In the genomic region with DNA sequence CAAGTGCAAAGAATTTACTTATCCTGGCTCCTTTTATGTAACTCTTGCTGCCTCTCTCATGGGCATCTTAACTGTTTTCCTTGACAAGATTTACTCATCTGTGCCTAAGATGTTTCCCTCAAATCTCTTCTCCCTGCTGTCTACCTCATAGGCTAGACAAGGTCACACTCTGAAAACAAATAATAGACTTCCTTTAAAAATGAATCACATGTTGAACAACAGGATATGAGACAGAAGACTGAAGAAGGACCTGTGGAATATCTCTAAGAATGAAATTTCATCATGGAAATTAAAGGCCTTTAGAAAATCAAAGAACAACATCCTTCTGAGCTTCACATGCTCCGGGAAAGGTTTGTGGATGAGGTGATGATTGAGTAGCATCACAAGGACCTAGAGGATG, we compare ENCODE assay signal across 20 cellular contexts. TPM values are rescaled to one million over a fixed set of nuclear protein-coding genes. Genes with fewer than 3 reads are reported as not detected.
"Had no signal": no experiment of that assay in that cellular context is flagged by ENCODE, and none has a peak within 500 bp of the region (broad histone marks: within the 10 kb centered on the region; RNA-seq: fewer than 3 reads in every experiment).

No MANE protein-coding gene starts in this region.

- H3K4me3 ChIP-seq: left lung, sigmoid colon, stomach, thoracic aorta had no signal

- H3K27me3 ChIP-seq: sigmoid colon had no signal

- DNase-seq: activated CD8-positive, alpha-beta memory T cell treated with anti-CD3 and anti-CD28 coated beads, Interleukin-2, amount 50 U/mL, for 4 hours; activated CD8-positive, alpha-beta T cell treated with anti-CD3 and anti-CD28 coated beads for 36 hours; activated T-cell treated with anti-CD3 and anti-CD28 coated beads, Interleukin-2, amount 50 U/mL, for 72 hours; effector memory CD8-positive, alpha-beta T cell; head of caudate nucleus; islet precursor cell; left lung; natural killer cell; nucleus accumbens; sigmoid colon; stimulated activated CD4-positive, alpha-beta T cell treated with anti-CD3 and anti-CD28 coated beads, Interleukin-4, amount 100 ng/mL, for 1 hour; stimulated activated CD8-positive, alpha-beta memory T cell treated with anti-CD3 and anti-CD28 coated beads, Interleukin-4, amount 100 ng/mL, for 48 hours; stomach; T-helper 2 cell had no signal

- H3K9me3 ChIP-seq: left lung, sigmoid colon, stomach, thoracic aorta had no signal

- FAIRE-seq: urothelium cell line had no signal

- H3K27ac ChIP-seq: left lung, sigmoid colon, stomach, thoracic aorta had no signal

- H3K4me1 ChIP-seq: left lung, sigmoid colon, stomach had no signal

- H3K36me3 ChIP-seq: left lung, sigmoid colon, stomach, thoracic aorta had no signal

RNA-seq across cellular contexts. Expression of a gene that starts 6.0 kb away (rescaled TPM):
- total RNA-seq: activated CD8-positive, alpha-beta T cell treated with anti-CD3 and anti-CD28 coated beads for 36 hours; activated T-cell treated with anti-CD3 and anti-CD28 coated beads, Interleukin-2, amount 50 U/mL, for 72 hours; fibroblast of villous mesenchyme; left lung; mucosa of gallbladder; natural killer cell; progenitor cell of endocrine pancreas; sigmoid colon; stomach had no signal
- polyA plus RNA-seq: esophagus, sigmoid colon had no signal

RNA-seq across cellular contexts. Expression of a gene that starts 22.0 kb away (rescaled TPM):
- total RNA-seq: activated CD8-positive, alpha-beta T cell treated with anti-CD3 and anti-CD28 coated beads for 36 hours; activated T-cell treated with anti-CD3 and anti-CD28 coated beads, Interleukin-2, amount 50 U/mL, for 72 hours; fibroblast of villous mesenchyme; left lung; mucosa of gallbladder; natural killer cell; progenitor cell of endocrine pancreas; sigmoid colon; stomach; thoracic aorta had no signal
- polyA plus RNA-seq: esophagus, sigmoid colon, stomach had no signal

RNA-seq across cellular contexts. Expression of a gene that starts 34.9 kb away (rescaled TPM):
- total RNA-seq: activated CD8-positive, alpha-beta T cell treated with anti-CD3 and anti-CD28 coated beads for 36 hours; activated T-cell treated with anti-CD3 and anti-CD28 coated beads, Interleukin-2, amount 50 U/mL, for 72 hours; fibroblast of villous mesenchyme; left lung; mucosa of gallbladder; natural killer cell; progenitor cell of endocrine pancreas; sigmoid colon; stomach; thoracic aorta had no signal
- polyA plus RNA-seq: esophagus, sigmoid colon, stomach had no signal

RNA-seq across cellular contexts. Expression of a gene that starts 55.5 kb away (rescaled TPM):
- total RNA-seq: activated CD8-positive, alpha-beta T cell treated with anti-CD3 and anti-CD28 coated beads for 36 hours; activated T-cell treated with anti-CD3 and anti-CD28 coated beads, Interleukin-2, amount 50 U/mL, for 72 hours; fibroblast of villous mesenchyme; natural killer cell; progenitor cell of endocrine pancreas; sigmoid colon; thoracic aorta had no signal
